Comparison of ENCODE assay signal across 17 cellular contexts in genomic region chr6:141667580-141668309, GRCh38.
DNase-seq lines count a peak whose midpoint lies in the region; ATAC-seq and TF ChIP-seq lines count a peak whose summit lies in the region.
"Had no signal": no experiment of that assay in that cellular context is flagged by ENCODE, and none has a peak within 500 bp of the region (broad histone marks: within the 10 kb centered on the region; RNA-seq: fewer than 3 reads in every experiment).

No MANE protein-coding gene starts in this region.

- no peak for ATAC-seq in HG03521 (IDR thresholded peaks at IDR 0.05; ENCODE audit: unreplicated experiment)
- ATAC-seq: esophagus mucosa, left colon had no signal

- H3K9ac ChIP-seq in adipocyte (ENCODE audit: low read length) = no peak overlapping the region

- H3K9me3 ChIP-seq in adipocyte (ENCODE audit: control insufficient read depth, low read length) = peaks cover 5% of the 10 kb centered on the region

- H3K4me3 Mint-ChIP-seq in osteocyte (ENCODE audit: unreplicated experiment) = no peak overlapping the region
- H3K4me3 Mint-ChIP-seq: naive B cell; T-helper 1 cell treated with Interleukin-12 subunit alpha and Interleukin-12 subunit beta and Interleukin-4 antibody, amounts not matched to agents 30 μg/mL and 1 μg/mL, for 36 hours had no signal

- no peaks in the 10 kb centered on the region for H3K27me3 Mint-ChIP-seq in osteocyte (ENCODE audit: unreplicated experiment)
- H3K27me3 Mint-ChIP-seq: naive B cell had no signal

- no peaks in the 10 kb centered on the region for H3K4me1 ChIP-seq in adipocyte (ENCODE audit: control insufficient read depth, insufficient read depth, low read length)
- H3K4me1 ChIP-seq: adrenal gland had no signal

- peaks cover 16% of the 10 kb centered on the region for H3K9me3 Mint-ChIP-seq in osteocyte (ENCODE audit: unreplicated experiment)
- H3K9me3 Mint-ChIP-seq: activated T-helper 2 cell treated with anti-CD3 and anti-CD28 coated beads, Interferon-gamma antibody, Interleukin-2, Interleukin-4, amounts not matched to agents 10 μg/mL and 5 μg/mL and 100 μg/mL, durations not matched to agents 14 hours and 24 hours and 36 hours; T-helper 1 cell treated with Interleukin-12 subunit alpha and Interleukin-12 subunit beta and Interleukin-4 antibody, amounts not matched to agents 30 μg/mL and 1 μg/mL, for 36 hours had no signal

- peaks cover 6% of the 10 kb centered on the region for H3K36me3 Mint-ChIP-seq in osteocyte (ENCODE audit: unreplicated experiment)
- H3K36me3 Mint-ChIP-seq: naive B cell had no signal

- TF ChIP-seq CTCF in osteocyte (IDR thresholded peaks at IDR 0.05) = no peak

- no peak overlapping the region for H3K4me3 ChIP-seq in adipocyte (ENCODE audit: low read length)
- H3K4me3 ChIP-seq: adrenal gland had no signal

- H3K4me1 Mint-ChIP-seq in osteocyte (ENCODE audit: unreplicated experiment) = peaks cover 2% of the 10 kb centered on the region
- H3K4me1 Mint-ChIP-seq: naive B cell had no signal

- no peaks in the 10 kb centered on the region for H3K36me3 ChIP-seq in adipocyte (ENCODE audit: control insufficient read depth, insufficient read depth, low read length, severe bottlenecking)
- H3K36me3 ChIP-seq: adrenal gland had no signal

- DNase-seq in GM04503 (ENCODE audit: low read depth) (peak; percentile 12), adipocyte (ENCODE audit: low read depth) (peak; percentile 7), foreskin melanocyte (peak; percentile 12), retina (peak; percentile 11), osteocyte (ENCODE audit: extremely low spot score, unreplicated experiment) (no peak)
- no peak for DNase-seq in stimulated activated naive CD4-positive, alpha-beta T cell treated with Interleukin-2 at 50 U/mL for 16 hours (lab: John Stamatoyannopoulos, UW)
- DNase-seq: activated CD4-positive, CD25-positive, alpha-beta regulatory T cell; adrenal gland; cortex of kidney; hypothalamus; left colon; naive B cell; RPMI8226 had no signal

- no peak overlapping the region for H3K27ac Mint-ChIP-seq in osteocyte (ENCODE audit: unreplicated experiment)
- H3K27ac Mint-ChIP-seq: activated T-helper 2 cell treated with anti-CD3 and anti-CD28 coated beads, Interferon-gamma antibody, Interleukin-2, Interleukin-4, amounts not matched to agents 10 μg/mL and 5 μg/mL and 100 μg/mL, durations not matched to agents 14 hours and 24 hours and 36 hours; naive B cell; T-helper 1 cell treated with Interleukin-12 subunit alpha and Interleukin-12 subunit beta and Interleukin-4 antibody, amounts not matched to agents 30 μg/mL and 1 μg/mL, for 36 hours had no signal

- H3K27me3 ChIP-seq in adipocyte (replicated peaks; ENCODE audit: control insufficient read depth, insufficient read depth, low read length) = no peaks in the 10 kb centered on the region
- H3K27me3 ChIP-seq: adrenal gland had no signal

Comparison
In these comparisons a context has a peak if more than half of its experiments do, and no peak if none do; other contexts are left out.
1. DNase-seq: peak in GM04503 (single experiment), adipocyte (single experiment), foreskin melanocyte (single experiment) and retina (single experiment); none in osteocyte (single experiment) and stimulated activated naive CD4-positive, alpha-beta T cell treated with Interleukin-2 at 50 U/mL for 16 hours (single experiment).